26 cellular contexts compared by ENCODE assay signal in the genomic region with DNA sequence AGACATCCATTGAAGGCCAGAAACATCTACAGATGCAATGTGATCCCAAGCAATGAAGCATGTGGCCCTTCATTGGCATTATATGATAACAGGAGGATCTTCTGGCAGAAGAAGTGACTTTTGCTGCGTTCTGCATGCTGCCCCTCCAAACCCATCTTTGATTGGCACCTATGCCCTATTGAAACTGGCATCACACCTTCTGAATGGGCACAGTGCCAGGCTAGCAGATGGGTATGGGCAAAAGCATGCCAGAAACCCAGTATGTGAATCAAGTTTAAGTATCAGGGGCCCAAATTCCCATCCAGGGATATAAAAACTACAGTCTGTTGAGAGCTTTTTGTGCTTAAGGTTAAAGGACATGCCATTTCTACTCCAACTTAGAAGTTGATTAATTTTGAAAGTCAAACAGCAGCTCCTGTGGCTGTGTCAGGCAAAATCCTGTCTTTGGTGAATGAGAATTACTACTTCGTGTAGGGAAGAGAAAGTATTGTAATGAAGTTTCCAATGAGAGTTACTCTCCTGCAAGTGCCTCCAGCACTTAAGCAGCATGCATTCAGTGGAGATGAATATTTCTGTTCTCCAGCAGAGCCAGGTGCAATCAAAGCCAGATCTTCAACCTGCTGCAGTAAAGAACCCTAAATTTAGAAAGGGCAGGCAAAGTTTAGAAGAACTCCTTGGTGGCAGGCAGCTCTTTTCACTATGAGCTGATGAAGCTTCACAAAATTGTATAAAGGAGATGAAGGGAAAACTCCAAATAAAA. TPM values are rescaled to one million over a fixed set of nuclear protein-coding genes. Genes with fewer than 3 reads are reported as not detected.
DNase-seq lines count a peak whose midpoint lies in the region; ATAC-seq and TF ChIP-seq lines count a peak whose summit lies in the region.
"Had no signal": no experiment of that assay in that cellular context is flagged by ENCODE, and none has a peak within 500 bp of the region (broad histone marks: within the 10 kb centered on the region; RNA-seq: fewer than 3 reads in every experiment).

No MANE protein-coding gene starts in this region.

- H3K9me3 ChIP-seq in esophagus squamous epithelium: no peaks in the 10 kb centered on the region
- H3K9me3 ChIP-seq: breast epithelium, colonic mucosa, heart right ventricle, right lobe of liver had no signal

- H3K4me1 Mint-ChIP-seq in brain (peaks cover 31% of the 10 kb centered on the region), T-cell (peaks cover 9 to 21% (median 11%) of the 10 kb centered on the region in 3 donors)

- peaks cover 0 to 58% (median 0%) of the 10 kb centered on the region in 3 donors for H3K36me3 ChIP-seq in esophagus squamous epithelium
- H3K36me3 ChIP-seq: breast epithelium, colonic mucosa, neural progenitor cell had no signal

- H3K4me3 Mint-ChIP-seq in brain: peak overlapping the region in 2 of 5 experiments; percentile 30 to 49
- H3K4me3 Mint-ChIP-seq in T-cell: no peak overlapping the region
- H3K4me3 Mint-ChIP-seq: CD4-positive, alpha-beta memory T cell; effector memory CD8-positive, alpha-beta T cell; neural progenitor cell; stimulated activated naive CD8-positive, alpha-beta T cell treated with anti-CD3 and anti-CD28 coated beads, Interleukin-15, Interleukin-2, amounts not matched to agents 100 ng/mL and 50 ng/mL, for 24 hours; T-helper 1 cell treated with Interleukin-12 subunit alpha and Interleukin-12 subunit beta and Interleukin-4 antibody, amounts not matched to agents 30 μg/mL and 1 μg/mL, for 36 hours had no signal

- H3K4me3 ChIP-seq in esophagus squamous epithelium: no peak overlapping the region
- H3K4me3 ChIP-seq: breast epithelium, colonic mucosa, neural progenitor cell, right lobe of liver had no signal

- no peak for TF ChIP-seq CTCF in brain (conservative IDR thresholded peaks at IDR 0.05)
- TF ChIP-seq CTCF in esophagus squamous epithelium (IDR thresholded peaks at IDR 0.05): no peak

- peaks cover 0 to 4% (median 0%) of the 10 kb centered on the region in 5 experiments for H3K9me3 Mint-ChIP-seq in brain
- H3K9me3 Mint-ChIP-seq in T-cell: no peaks in the 10 kb centered on the region
- H3K9me3 Mint-ChIP-seq: CD4-positive, alpha-beta memory T cell; effector memory CD8-positive, alpha-beta T cell; neural progenitor cell; stimulated activated naive CD8-positive, alpha-beta T cell treated with anti-CD3 and anti-CD28 coated beads, Interleukin-15, Interleukin-2, amounts not matched to agents 100 ng/mL and 50 ng/mL, for 24 hours; T-helper 1 cell treated with Interleukin-12 subunit alpha and Interleukin-12 subunit beta and Interleukin-4 antibody, amounts not matched to agents 30 μg/mL and 1 μg/mL, for 36 hours had no signal

- H3K36me3 Mint-ChIP-seq in brain: no peaks in the 10 kb centered on the region
- peaks cover 47% of the 10 kb centered on the region for H3K36me3 Mint-ChIP-seq in T-cell
- H3K36me3 Mint-ChIP-seq: neural progenitor cell had no signal

- H3K27ac Mint-ChIP-seq in brain (peak overlapping the region in 3 of 5 experiments; percentile 56 to 92 (median 65)), T-cell (peak overlapping the region in 1 of 2 donors; percentile 9)
- H3K27ac Mint-ChIP-seq: effector memory CD8-positive, alpha-beta T cell; neural progenitor cell; stimulated activated naive CD8-positive, alpha-beta T cell treated with anti-CD3 and anti-CD28 coated beads, Interleukin-15, Interleukin-2, amounts not matched to agents 100 ng/mL and 50 ng/mL, for 24 hours; T-helper 1 cell treated with Interleukin-12 subunit alpha and Interleukin-12 subunit beta and Interleukin-4 antibody, amounts not matched to agents 30 μg/mL and 1 μg/mL, for 36 hours had no signal

- WGBS in esophagus squamous epithelium, 2 donors: 72 to 75% methylated on average over 2 of the region's 2 CpGs

- ATAC-seq in GM21390 (IDR thresholded peaks at IDR 0.05; ENCODE audit: unreplicated experiment) (peak; percentile 45), T-cell (replicated peaks in 1 of 4) (no peak)
- ATAC-seq: effector memory CD8-positive, alpha-beta T cell; foreskin keratinocyte; HCT116 had no signal

- intact Hi-C loops in esophagus squamous epithelium (cut with DNase I): no loop called here

- peaks cover 6% of the 10 kb centered on the region for H3K27me3 Mint-ChIP-seq in brain
- no peaks in the 10 kb centered on the region for H3K27me3 Mint-ChIP-seq in T-cell
- H3K27me3 Mint-ChIP-seq: CD4-positive, alpha-beta memory T cell; effector memory CD8-positive, alpha-beta T cell; stimulated activated naive CD8-positive, alpha-beta T cell treated with anti-CD3 and anti-CD28 coated beads, Interleukin-15, Interleukin-2, amounts not matched to agents 100 ng/mL and 50 ng/mL, for 24 hours had no signal

- no peaks in the 10 kb centered on the region for H3K27me3 ChIP-seq in esophagus squamous epithelium
- H3K27me3 ChIP-seq: breast epithelium, colonic mucosa, foreskin keratinocyte, heart right ventricle, neural progenitor cell, right lobe of liver had no signal

- H3K27ac ChIP-seq in esophagus squamous epithelium: no peak overlapping the region
- H3K27ac ChIP-seq: foreskin keratinocyte, neural progenitor cell, right lobe of liver had no signal

- no peaks in the 10 kb centered on the region for H3K4me1 ChIP-seq in esophagus squamous epithelium
- H3K4me1 ChIP-seq: breast epithelium, colonic mucosa, foreskin keratinocyte, neural progenitor cell, right lobe of liver had no signal

- TF ChIP-seq POLR2A in esophagus squamous epithelium (IDR thresholded peaks at IDR 0.05): no peak

- DNase-seq in NCI-H2081 (lab: John Stamatoyannopoulos, UW) (peak; percentile 49 to 70), NCI-H2081 treated with DMSO at 0.1 percent for 48 hours (lab: John Stamatoyannopoulos, UW) (no peak), NCI-H1694 (lab: John Stamatoyannopoulos, UW) (peak; percentile 87), esophagus squamous epithelium (lab: John Stamatoyannopoulos, UW) (no peak), T-cell (no peak)
- no peak for DNase-seq in activated T-cell treated with anti-CD3 and anti-CD28 coated beads, Interleukin-2, amount 50 U/mL, for 1 hour
- DNase-seq: 8988T; activated CD4-positive, alpha-beta T cell treated with anti-CD3 and anti-CD28 coated beads for 48 hours; activated naive CD4-positive, alpha-beta T cell; activated T-cell treated with anti-CD3 and anti-CD28 coated beads, Interleukin-2, amount 50 U/mL, for 48 hours; CD4-positive, alpha-beta memory T cell; colonic mucosa; DMS153; effector memory CD8-positive, alpha-beta T cell; foreskin keratinocyte; heart right ventricle; KG1; NCI-H1930; right lobe of liver had no signal

- POLR2A ChIA-PET in T-cell (lab: Charles Lee): no interaction called here

- CTCF ChIA-PET in T-cell (lab: Charles Lee): no interaction called here

RNA-seq across cellular contexts. Expression of a gene that starts 8.6 kb away (rescaled TPM):
- 2.2 TPM for polyA plus RNA-seq in brain (ENCODE audit: insufficient read depth, low read depth, low replicate concordance)
- total RNA-seq in esophagus squamous epithelium: 10 to 100 TPM; 17.9 to 33.6 (median 25.7) TPM
- total RNA-seq in T-cell: 10 to 100 TPM; 13.9 to 18.8 (median 15.7) TPM

Comparison
In these comparisons a context has a peak if more than half of its experiments do, and no peak if none do; other contexts are left out.
1. DNase-seq: peak in NCI-H2081 (2 of 2) and NCI-H1694 (single experiment); none in NCI-H2081 treated with DMSO at 0.1 percent for 48 hours (single experiment), esophagus squamous epithelium (single experiment), activated T-cell treated with anti-CD3 and anti-CD28 coated beads, Interleukin-2, amount 50 U/mL, for 1 hour (single experiment) and T-cell (0 of 34).